In genomic region chr16:29991571-29991904, GRCh38 we compare ENCODE assay signal across 16 cellular contexts. TPM values are rescaled to one million over a fixed set of nuclear protein-coding genes. Genes with fewer than 3 reads are reported as not detected.
"Had no signal": no experiment of that assay in that cellular context is flagged by ENCODE, and none has a peak within 500 bp of the region (broad histone marks: within the 10 kb centered on the region; RNA-seq: fewer than 3 reads in every experiment).

No MANE protein-coding gene starts in this region.

- ATAC-seq: activated CD8-positive, alpha-beta T cell treated with anti-CD3 and anti-CD28 coated beads for 36 hours; activated T-cell treated with anti-CD3 and anti-CD28 coated beads, Interleukin-2, amount 50 U/mL, for 72 hours; heart right ventricle; natural killer cell; stimulated activated naive CD8-positive, alpha-beta T cell treated with anti-CD3 and anti-CD28 coated beads, Interleukin-15, Interleukin-2, amounts not matched to agents 100 U/mL and 50 U/mL, for 24 hours had no signal

- H3K27me3 Mint-ChIP-seq: activated CD8-positive, alpha-beta T cell treated with anti-CD3 and anti-CD28 coated beads for 36 hours had no signal

- H3K27me3 ChIP-seq: breast epithelium, heart right ventricle, tibial nerve, vagina had no signal

- H3K9me3 Mint-ChIP-seq: activated CD8-positive, alpha-beta T cell treated with anti-CD3 and anti-CD28 coated beads for 36 hours; activated T-cell treated with anti-CD3 and anti-CD28 coated beads, Interleukin-2, amount 50 U/mL, for 72 hours; natural killer cell had no signal

- H3K9me3 ChIP-seq: breast epithelium, heart right ventricle, tibial nerve, vagina had no signal

- H3K4me3 ChIP-seq: breast epithelium, heart right ventricle, tibial nerve, vagina had no signal

- H3K27ac Mint-ChIP-seq: activated T-cell treated with anti-CD3 and anti-CD28 coated beads, Interleukin-2, amount 50 U/mL, for 72 hours; natural killer cell had no signal

- H3K36me3 Mint-ChIP-seq: natural killer cell had no signal

- DNase-seq: activated CD4-positive, alpha-beta T cell treated with anti-CD3 and anti-CD28 coated beads for 48 hours; activated CD4-positive, CD25-positive, alpha-beta regulatory T cell; activated CD8-positive, alpha-beta memory T cell treated with anti-CD3 and anti-CD28 coated beads, Interleukin-2, amount 50 U/mL, for 4 hours; activated CD8-positive, alpha-beta T cell treated with anti-CD3 and anti-CD28 coated beads for 36 hours; activated effector memory CD4-positive, alpha-beta T cell treated with anti-CD3 and anti-CD28 coated beads, Interleukin-2, amount 50 U/mL, for 16 hours; activated naive CD4-positive, alpha-beta T cell treated with anti-CD3 and anti-CD28 coated beads, Interleukin-2, amount 50 U/mL, for 16 hours; activated T-cell treated with anti-CD3 and anti-CD28 coated beads, Interleukin-2, amount 50 U/mL, for 72 hours; effector CD4-positive, alpha-beta T cell; heart right ventricle; natural killer cell; nucleus accumbens; stimulated activated CD4-positive, alpha-beta T cell treated with anti-CD3 and anti-CD28 coated beads, Interleukin-1b, Interleukin-23, amount 100 ng/mL, for 48 hours; stimulated activated naive CD8-positive, alpha-beta T cell treated with anti-CD3 and anti-CD28 coated beads, Interleukin-15, Interleukin-2, amounts not matched to agents 100 U/mL and 50 U/mL, for 24 hours had no signal

- H3K27ac ChIP-seq: breast epithelium, tibial nerve, vagina had no signal

- H3K4me3 Mint-ChIP-seq: activated CD8-positive, alpha-beta T cell treated with anti-CD3 and anti-CD28 coated beads for 36 hours; activated T-cell treated with anti-CD3 and anti-CD28 coated beads, Interleukin-2, amount 50 U/mL, for 72 hours; natural killer cell had no signal

RNA-seq across cellular contexts. Expression of gene DOC2A, which starts 19.3 kb away (rescaled TPM):
- total RNA-seq: natural killer cell had no signal
